In the genomic region with DNA sequence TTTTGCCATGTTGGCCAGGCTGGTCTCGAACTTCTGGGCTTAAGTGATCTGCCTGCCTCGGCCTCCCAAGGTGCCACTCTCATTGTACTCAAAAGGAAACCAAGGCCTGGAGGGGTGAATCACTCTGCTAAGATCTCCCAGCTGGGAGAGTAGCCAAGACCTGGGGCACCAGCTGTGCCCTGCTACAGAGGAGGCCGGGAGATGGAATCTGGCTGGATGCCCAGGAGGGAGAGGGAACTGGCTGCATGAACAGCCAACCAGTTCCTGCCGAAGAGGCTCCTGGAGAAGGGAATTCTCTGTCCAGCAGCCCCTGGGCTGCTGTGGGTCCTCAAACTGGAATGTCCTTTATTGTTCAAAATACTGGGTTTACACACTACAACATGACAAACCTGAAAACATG, we compare ENCODE assay signal across 9 cellular contexts.
DNase-seq lines count a peak whose midpoint lies in the region; ATAC-seq, FAIRE-seq and TF ChIP-seq lines count a peak whose summit lies in the region.
"Had no signal": no experiment of that assay in that cellular context is flagged by ENCODE, and none has a peak within 500 bp of the region (broad histone marks: within the 10 kb centered on the region; RNA-seq: fewer than 3 reads in every experiment).

No MANE protein-coding gene starts in this region.

- 6% methylated on average over 4 of the region's 4 CpGs for WGBS in A549 (ENCODE audit: missing lambda C conversion rate)

- peak; percentile 83 to 89 for DNase-seq in A549 (ENCODE audit: low read depth in 1 of 2, low spot score in 1 of 2)
- peak; percentile 99 for DNase-seq in LHCN-M2 (ENCODE audit: low read depth)
- DNase-seq in SW480 (ENCODE audit: low spot score) = peak; percentile 43
- DNase-seq in head of caudate nucleus = peak; percentile 77 to 97 (median 92)
- peak; percentile 94 for DNase-seq in skeletal muscle cell (ENCODE audit: low read depth)
- no peak for DNase-seq in activated CD4-positive, alpha-beta T cell treated with anti-CD3 and anti-CD28 coated beads, Interleukin-2, amount 50 U/mL, for 48 hours
- DNase-seq in posterior vena cava (ENCODE audit: low spot score) = no peak
- DNase-seq: activated B cell treated with CpG ODN at 0.5 μM for 24 hours had no signal

- no peak for TF ChIP-seq CTCF in A549 (IDR thresholded peaks at IDR 0.05)

- no peak for TF ChIP-seq POLR2A in A549 (IDR thresholded peaks at IDR 0.05; ENCODE audit: low read length)

- TF ChIP-seq RAD21 in A549 (conservative IDR thresholded peaks at IDR 0.05 in 1 of 2, IDR thresholded peaks at IDR 0.05 in 1 of 2) = no peak; a peak in 1 of 5 replicates

- H3K9me3 ChIP-seq in A549 = no peaks in the 10 kb centered on the region

- peaks cover 13% of the 10 kb centered on the region for H3K4me1 ChIP-seq in A549

- H3K27ac ChIP-seq in A549 = peak overlapping the region in 1 of 2 experiments; percentile 58; a peak in 3 of 6 replicates

- CTCF ChIA-PET in A549 (lab: Yijun Ruan, JAX) = interaction anchor here (0.7 to 5.6 kb wide), 6 partner anchors 11 to 266 kb away, joined by 3 to 38 read pairs (median 3); no protein-coding TSS in a partner anchor

- no peak for TF ChIP-seq EP300 in A549 (IDR thresholded peaks at IDR 0.05)

- no peak overlapping the region for H3K4me3 ChIP-seq in A549
- no peak overlapping the region for H3K4me3 ChIP-seq in skeletal muscle cell (ENCODE audit: low read depth, low read length)

- peak; percentile 87 to 90 for ATAC-seq in A549
- ATAC-seq in HG02678 (IDR thresholded peaks at IDR 0.05; ENCODE audit: unreplicated experiment) = no peak

- intact Hi-C loops in head of caudate nucleus (cut with DNase I) = no loop called here
- intact Hi-C loops in posterior vena cava (cut with DNase I) = no loop called here

- peak overlapping the region; percentile 47; the same call in 2 of the 3 replicates for H3K4me2 ChIP-seq in A549

- POLR2A ChIA-PET in A549 (lab: Yijun Ruan, JAX) = interaction anchor here (0.6 kb wide), 1 partner anchor 59 kb away, joined by 3 read pairs; no protein-coding TSS in a partner anchor

- no peak for FAIRE-seq in A549 (lab: Jason Lieb, UNC)

TF ChIP-seq in A549, 52 proteins besides CTCF, POLR2A, EP300 and RAD21:
- TF ChIP-seq ZNF302 (CRISPR knock-in tag; IDR thresholded peaks at IDR 0.05) = no peak
- TF ChIP-seq, protein P1, sequence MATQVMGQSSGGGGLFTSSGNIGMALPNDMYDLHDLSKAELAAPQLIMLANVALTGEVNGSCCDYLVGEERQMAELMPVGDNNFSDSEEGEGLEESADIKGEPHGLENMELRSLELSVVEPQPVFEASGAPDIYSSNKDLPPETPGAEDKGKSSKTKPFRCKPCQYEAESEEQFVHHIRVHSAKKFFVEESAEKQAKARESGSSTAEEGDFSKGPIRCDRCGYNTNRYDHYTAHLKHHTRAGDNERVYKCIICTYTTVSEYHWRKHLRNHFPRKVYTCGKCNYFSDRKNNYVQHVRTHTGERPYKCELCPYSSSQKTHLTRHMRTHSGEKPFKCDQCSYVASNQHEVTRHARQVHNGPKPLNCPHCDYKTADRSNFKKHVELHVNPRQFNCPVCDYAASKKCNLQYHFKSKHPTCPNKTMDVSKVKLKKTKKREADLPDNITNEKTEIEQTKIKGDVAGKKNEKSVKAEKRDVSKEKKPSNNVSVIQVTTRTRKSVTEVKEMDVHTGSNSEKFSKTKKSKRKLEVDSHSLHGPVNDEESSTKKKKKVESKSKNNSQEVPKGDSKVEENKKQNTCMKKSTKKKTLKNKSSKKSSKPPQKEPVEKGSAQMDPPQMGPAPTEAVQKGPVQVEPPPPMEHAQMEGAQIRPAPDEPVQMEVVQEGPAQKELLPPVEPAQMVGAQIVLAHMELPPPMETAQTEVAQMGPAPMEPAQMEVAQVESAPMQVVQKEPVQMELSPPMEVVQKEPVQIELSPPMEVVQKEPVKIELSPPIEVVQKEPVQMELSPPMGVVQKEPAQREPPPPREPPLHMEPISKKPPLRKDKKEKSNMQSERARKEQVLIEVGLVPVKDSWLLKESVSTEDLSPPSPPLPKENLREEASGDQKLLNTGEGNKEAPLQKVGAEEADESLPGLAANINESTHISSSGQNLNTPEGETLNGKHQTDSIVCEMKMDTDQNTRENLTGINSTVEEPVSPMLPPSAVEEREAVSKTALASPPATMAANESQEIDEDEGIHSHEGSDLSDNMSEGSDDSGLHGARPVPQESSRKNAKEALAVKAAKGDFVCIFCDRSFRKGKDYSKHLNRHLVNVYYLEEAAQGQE (IDR thresholded peaks at IDR 0.05) = 0 out of 2 replicates have a peak, but pooled peaks have one; percentile 22
- TF ChIP-seq GATA3 (IDR thresholded peaks at IDR 0.05; ENCODE audit: borderline replicate concordance) = no peak; the same call in 1 of the 2 replicates
- TF ChIP-seq, protein P2, sequence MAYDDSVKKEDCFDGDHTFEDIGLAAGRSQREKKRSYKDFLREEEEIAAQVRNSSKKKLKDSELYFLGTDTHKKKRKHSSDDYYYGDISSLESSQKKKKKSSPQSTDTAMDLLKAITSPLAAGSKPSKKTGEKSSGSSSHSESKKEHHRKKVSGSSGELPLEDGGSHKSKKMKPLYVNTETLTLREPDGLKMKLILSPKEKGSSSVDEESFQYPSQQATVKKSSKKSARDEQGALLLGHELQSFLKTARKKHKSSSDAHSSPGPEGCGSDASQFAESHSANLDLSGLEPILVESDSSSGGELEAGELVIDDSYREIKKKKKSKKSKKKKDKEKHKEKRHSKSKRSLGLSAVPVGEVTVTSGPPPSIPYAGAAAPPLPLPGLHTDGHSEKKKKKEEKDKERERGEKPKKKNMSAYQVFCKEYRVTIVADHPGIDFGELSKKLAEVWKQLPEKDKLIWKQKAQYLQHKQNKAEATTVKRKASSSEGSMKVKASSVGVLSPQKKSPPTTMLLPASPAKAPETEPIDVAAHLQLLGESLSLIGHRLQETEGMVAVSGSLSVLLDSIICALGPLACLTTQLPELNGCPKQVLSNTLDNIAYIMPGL (CRISPR knock-in tag; IDR thresholded peaks at IDR 0.05; ENCODE audit: borderline replicate concordance) = no peak
- TF ChIP-seq, protein P3, sequence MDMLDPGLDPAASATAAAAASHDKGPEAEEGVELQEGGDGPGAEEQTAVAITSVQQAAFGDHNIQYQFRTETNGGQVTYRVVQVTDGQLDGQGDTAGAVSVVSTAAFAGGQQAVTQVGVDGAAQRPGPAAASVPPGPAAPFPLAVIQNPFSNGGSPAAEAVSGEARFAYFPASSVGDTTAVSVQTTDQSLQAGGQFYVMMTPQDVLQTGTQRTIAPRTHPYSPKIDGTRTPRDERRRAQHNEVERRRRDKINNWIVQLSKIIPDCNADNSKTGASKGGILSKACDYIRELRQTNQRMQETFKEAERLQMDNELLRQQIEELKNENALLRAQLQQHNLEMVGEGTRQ (IDR thresholded peaks at IDR 0.05) = no peak
- TF ChIP-seq ZSCAN20 (CRISPR knock-in tag; IDR thresholded peaks at IDR 0.05) = no peak
- TF ChIP-seq, protein P4, sequence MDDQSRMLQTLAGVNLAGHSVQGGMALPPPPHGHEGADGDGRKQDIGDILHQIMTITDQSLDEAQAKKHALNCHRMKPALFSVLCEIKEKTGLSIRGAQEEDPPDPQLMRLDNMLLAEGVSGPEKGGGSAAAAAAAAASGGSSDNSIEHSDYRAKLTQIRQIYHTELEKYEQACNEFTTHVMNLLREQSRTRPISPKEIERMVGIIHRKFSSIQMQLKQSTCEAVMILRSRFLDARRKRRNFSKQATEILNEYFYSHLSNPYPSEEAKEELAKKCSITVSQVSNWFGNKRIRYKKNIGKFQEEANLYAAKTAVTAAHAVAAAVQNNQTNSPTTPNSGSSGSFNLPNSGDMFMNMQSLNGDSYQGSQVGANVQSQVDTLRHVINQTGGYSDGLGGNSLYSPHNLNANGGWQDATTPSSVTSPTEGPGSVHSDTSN (IDR thresholded peaks at IDR 0.05) = peak; percentile 76
- TF ChIP-seq, protein P5, sequence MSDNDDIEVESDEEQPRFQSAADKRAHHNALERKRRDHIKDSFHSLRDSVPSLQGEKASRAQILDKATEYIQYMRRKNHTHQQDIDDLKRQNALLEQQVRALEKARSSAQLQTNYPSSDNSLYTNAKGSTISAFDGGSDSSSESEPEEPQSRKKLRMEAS (IDR thresholded peaks at IDR 0.05) = no peak; the same call in 1 of the 2 replicates
- no peak for TF ChIP-seq EHMT2 (IDR thresholded peaks at IDR 0.05; ENCODE audit: low read depth)
- TF ChIP-seq JUN (IDR thresholded peaks at IDR 0.05) = 0 out of 5 replicates have a peak, but pooled peaks of 1 of the 2 experiments have one; percentile 24
- TF ChIP-seq CBX8 (IDR thresholded peaks at IDR 0.05) = no peak
- TF ChIP-seq HOXA7 (CRISPR knock-in tag; IDR thresholded peaks at IDR 0.05) = no peak
- TF ChIP-seq FOSL2 (IDR thresholded peaks at IDR 0.05) = peak; percentile 42; the same call in 1 of the 2 replicates
- TF ChIP-seq FOSL2 (CRISPR knock-in tag; IDR thresholded peaks at IDR 0.05) = peak; percentile 77
- no peak for TF ChIP-seq SREBF2 (IDR thresholded peaks at IDR 0.05)
- TF ChIP-seq, protein P6, sequence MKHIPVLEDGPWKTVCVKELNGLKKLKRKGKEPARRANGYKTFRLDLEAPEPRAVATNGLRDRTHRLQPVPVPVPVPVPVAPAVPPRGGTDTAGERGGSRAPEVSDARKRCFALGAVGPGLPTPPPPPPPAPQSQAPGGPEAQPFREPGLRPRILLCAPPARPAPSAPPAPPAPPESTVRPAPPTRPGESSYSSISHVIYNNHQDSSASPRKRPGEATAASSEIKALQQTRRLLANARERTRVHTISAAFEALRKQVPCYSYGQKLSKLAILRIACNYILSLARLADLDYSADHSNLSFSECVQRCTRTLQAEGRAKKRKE (CRISPR knock-in tag; IDR thresholded peaks at IDR 0.05; ENCODE audit: low read depth) = no peak
- TF ChIP-seq HDAC2 (IDR thresholded peaks at IDR 0.05) = no peak
- TF ChIP-seq POLR2AphosphoS2 (conservative IDR thresholded peaks at IDR 0.05; ENCODE audit: low read length) = no peak
TF ChIP-seq in A549: peak in this region for 4.

Comparison
In these comparisons a context has a peak if more than half of its experiments do, and no peak if none do; other contexts are left out.
1. DNase-seq: peak in A549 (2 of 2), LHCN-M2 (single experiment), SW480 (single experiment), head of caudate nucleus (42 of 42) and skeletal muscle cell (single experiment); none in activated CD4-positive, alpha-beta T cell treated with anti-CD3 and anti-CD28 coated beads, Interleukin-2, amount 50 U/mL, for 48 hours (0 of 2) and posterior vena cava (single experiment).